8 cellular contexts compared by ENCODE assay signal in the genomic region with DNA sequence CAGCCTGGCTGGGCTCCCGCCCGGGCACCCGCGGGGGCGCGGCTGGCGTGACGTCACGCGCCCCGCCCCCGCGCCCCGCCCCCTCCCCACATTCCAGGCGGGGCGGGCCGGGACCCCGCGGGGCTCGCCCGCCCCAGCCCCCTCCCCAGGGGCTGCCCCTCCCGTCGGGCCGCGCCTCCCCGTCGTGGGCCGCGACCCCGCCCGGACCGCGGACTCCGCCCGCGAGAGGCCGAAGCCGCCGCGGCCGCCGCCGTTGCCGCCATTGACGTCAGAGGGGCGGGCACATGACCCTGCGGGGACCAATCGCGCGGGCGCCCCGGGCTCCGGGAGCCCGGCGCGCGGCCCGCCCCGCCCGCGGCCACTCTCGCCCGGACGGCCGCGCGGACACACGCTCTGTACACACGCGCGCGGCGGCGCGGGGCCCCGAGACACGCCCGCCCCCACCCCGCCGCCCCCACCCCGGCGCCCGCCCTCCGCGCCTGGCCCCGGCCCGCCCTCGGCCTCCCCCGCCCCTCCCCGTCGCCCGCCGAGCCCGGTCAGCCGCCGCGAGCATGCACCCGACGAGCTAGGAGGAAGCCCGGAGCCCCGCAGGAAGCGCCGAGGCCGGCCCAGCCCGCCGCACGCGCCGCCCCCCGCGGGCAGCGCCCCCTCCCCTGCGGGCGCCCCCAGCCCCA.
DNase-seq lines count a peak whose midpoint lies in the region; ATAC-seq and TF ChIP-seq lines count a peak whose summit lies in the region.

CMIP (plus strand) TSS at position 361 of the 674 bp plus-strand sequence.

- peak within 1 kb of the TSS; percentile 95 to 98 for H3K27ac Mint-ChIP-seq in effector memory CD8-positive, alpha-beta T cell
- peak within 1 kb of the TSS; percentile 93 for H3K27ac Mint-ChIP-seq in memory B cell

- no peaks in the 10 kb centered on the region for H3K9me3 Mint-ChIP-seq in effector memory CD8-positive, alpha-beta T cell
- no peaks in the 10 kb centered on the region for H3K9me3 Mint-ChIP-seq in memory B cell

- no peaks in the 10 kb centered on the region for H3K27me3 Mint-ChIP-seq in effector memory CD8-positive, alpha-beta T cell
- H3K27me3 Mint-ChIP-seq in memory B cell, result no peaks in the 10 kb centered on the region

- DNase-seq in AG09319 (ENCODE audit: extremely low read depth, low read depth) (peak; percentile 35), NOMO-1 (lab: John Stamatoyannopoulos, UW; ENCODE audit: unreplicated experiment in 2 of 2) (peak; percentile 77 to 85), memory B cell (ENCODE audit: low spot score in 2 of 2) (peak; percentile 84 to 91)
- DNase-seq in activated CD8-positive, alpha-beta memory T cell treated with anti-CD3 and anti-CD28 coated beads for 48 hours (ENCODE audit: low read depth in 2 of 3, low spot score in 2 of 3), result peak; percentile 49 to 63 (median 54)
- peak; percentile 78 to 84 (median 83) for DNase-seq in effector memory CD8-positive, alpha-beta T cell
- DNase-seq in stimulated activated CD8-positive, alpha-beta memory T cell treated with anti-CD3 and anti-CD28 coated beads, Interleukin-12 subunit alpha, Interleukin-12 subunit beta, amount 100 ng/mL, for 24 hours (ENCODE audit: extremely low read depth), result peak; percentile 51

- peaks cover 34% of the 10 kb centered on the region for H3K36me3 Mint-ChIP-seq in effector memory CD8-positive, alpha-beta T cell (ENCODE audit: insufficient read depth)
- no peaks in the 10 kb centered on the region for H3K36me3 Mint-ChIP-seq in memory B cell

- H3K4me3 Mint-ChIP-seq in effector memory CD8-positive, alpha-beta T cell, result peak within 1 kb of the TSS; percentile 95 to 98
- peak within 1 kb of the TSS; percentile 93 for H3K4me3 Mint-ChIP-seq in memory B cell

- ATAC-seq in GM18868 (IDR thresholded peaks at IDR 0.05; ENCODE audit: unreplicated experiment) (peak; percentile 79), HG03103 (IDR thresholded peaks at IDR 0.05; ENCODE audit: low read depth, unreplicated experiment) (peak; percentile 69), memory B cell (ENCODE audit: low read depth) (peak; percentile 80)
- ATAC-seq in effector memory CD8-positive, alpha-beta T cell (replicated peaks), result peak; percentile 74

- TF ChIP-seq CTCF in AG09319 (IDR thresholded peaks at IDR 0.05; ENCODE audit: low read depth, low read length), result no peak

- peaks cover 42 to 49% of the 10 kb centered on the region in 2 donors for H3K4me1 Mint-ChIP-seq in effector memory CD8-positive, alpha-beta T cell (ENCODE audit: low read depth in 2 of 2)
- peaks cover 32% of the 10 kb centered on the region for H3K4me1 Mint-ChIP-seq in memory B cell

Comparison
In these comparisons a context has a peak if more than half of its experiments do, and no peak if none do; other contexts are left out.
1. Peak in every context shown above with its lines: DNase-seq and ATAC-seq.
2. DNase-seq: peak in every context shown above with its lines; median percentile 88 in memory B cell; 83 in effector memory CD8-positive, alpha-beta T cell; 81 in NOMO-1; 54 in activated CD8-positive, alpha-beta memory T cell treated with anti-CD3 and anti-CD28 coated beads for 48 hours; 51 in stimulated activated CD8-positive, alpha-beta memory T cell treated with anti-CD3 and anti-CD28 coated beads, Interleukin-12 subunit alpha, Interleukin-12 subunit beta, amount 100 ng/mL, for 24 hours; 35 in AG09319.